Comparison of ENCODE assay signal across 1 cellular context in genomic region chr16:1723450-1724147, GRCh38.
TF ChIP-seq lines count a peak whose summit lies in the region.

No MANE protein-coding gene starts in this region.

TF ChIP-seq in HepG2, 621 proteins besides CTCF, POLR2A, EP300 and RAD21:
- TF ChIP-seq SMC3 (IDR thresholded peaks at IDR 0.05; ENCODE audit: low read length) (peak; percentile 45; the same call in 1 of the 2 replicates), XRCC5 (optimal IDR thresholded peaks at IDR 0.05; ENCODE audit: low read length) (peak; percentile 33), GMEB2 (CRISPR knock-in tag; IDR thresholded peaks at IDR 0.05; ENCODE audit: low read depth) (no peak), STAG1 (CRISPR knock-in tag; IDR thresholded peaks at IDR 0.05) (peak; percentile 44), NFKB2 (CRISPR knock-in tag; IDR thresholded peaks at IDR 0.05; ENCODE audit: borderline replicate concordance) (no peak), KDM5A (IDR thresholded peaks at IDR 0.05; ENCODE audit: borderline replicate concordance, low read length) (no peak), ZNF501 (CRISPR knock-in tag; IDR thresholded peaks at IDR 0.05) (0 out of 2 replicates have a peak, but pooled peaks have one; percentile 24), U2AF1 (optimal IDR thresholded peaks at IDR 0.05; ENCODE audit: low read depth, low read length) (no peak), ZC3H4 (CRISPR knock-in tag; IDR thresholded peaks at IDR 0.05; ENCODE audit: borderline replicate concordance) (no peak)
TF ChIP-seq in HepG2: peak in this region for 4.
